Comparison of ENCODE assay signal across 9 cellular contexts in the genomic region with DNA sequence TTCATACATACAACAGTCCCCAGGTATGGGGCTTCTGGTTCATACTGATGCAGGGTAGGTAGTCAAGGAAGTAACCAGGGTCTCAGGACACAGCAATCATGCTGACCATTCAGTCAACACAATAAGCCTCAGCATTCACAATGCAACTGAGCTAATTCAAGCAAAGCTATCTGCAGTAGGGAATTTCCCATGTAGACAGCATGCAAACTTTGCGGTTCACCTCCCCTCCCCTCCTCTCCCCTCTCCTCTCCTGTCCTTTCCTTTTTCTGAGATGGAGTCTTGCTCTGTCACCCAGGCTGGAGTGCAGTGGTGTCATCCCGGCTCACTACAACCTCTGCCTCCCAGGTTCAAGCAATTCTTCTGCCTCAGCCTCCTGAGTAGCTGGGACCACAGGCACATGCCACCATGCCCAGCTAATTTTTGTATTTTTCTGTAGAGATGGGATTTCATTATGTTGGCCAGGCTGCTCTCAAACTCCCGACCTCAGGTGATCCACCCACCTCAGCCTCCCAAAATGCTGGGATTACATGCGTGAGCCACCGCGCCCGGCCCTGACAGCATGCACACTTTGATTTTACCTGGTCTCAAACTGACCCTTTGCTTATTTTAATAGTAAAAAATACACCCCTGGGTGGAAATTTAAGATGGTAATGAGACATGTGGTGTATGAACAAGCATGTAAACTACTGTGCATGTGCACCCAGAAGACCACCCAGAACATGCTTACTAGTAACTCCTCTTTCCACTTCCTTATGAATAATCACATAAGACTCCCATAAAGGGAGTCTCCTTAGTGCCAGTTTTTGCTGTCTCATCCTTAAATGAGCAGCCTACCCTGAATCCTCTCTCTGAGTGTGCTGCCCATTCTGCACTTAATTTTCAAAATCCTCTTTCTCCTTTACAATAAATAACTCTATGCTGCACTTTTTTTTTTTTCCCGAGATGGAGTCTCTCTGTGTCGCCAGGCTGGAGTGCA. TPM values are rescaled to one million over a fixed set of nuclear protein-coding genes. Genes with fewer than 3 reads are reported as not detected.
A peak's percentile ranks its signal among the peaks of the same experiment; 100 is the strongest.
DNase-seq lines count a peak whose midpoint lies in the region; ATAC-seq, FAIRE-seq and TF ChIP-seq lines count a peak whose summit lies in the region.
"Had no signal": no experiment of that assay in that cellular context is flagged by ENCODE, and none has a peak within 500 bp of the region (broad histone marks: within the 10 kb centered on the region; RNA-seq: fewer than 3 reads in every experiment).

No MANE protein-coding gene starts in this region.

- intact Hi-C loops in stomach (cut with DNase I; ENCODE audit: low total_unique reads) (no loop called here), PC-3 (cut with micrococcal nuclease) (no loop called here)

- no peak for FAIRE-seq in bronchial epithelial cell (lab: Jason Lieb, UNC)

- H3K9ac ChIP-seq in PC-3 (ENCODE audit: low read length), result no peak overlapping the region

- H3F3A ChIP-seq in PC-3 (ENCODE audit: low read length, unreplicated experiment), result no peaks in the 10 kb centered on the region

- POLR2A ChIA-PET in PC-3 (lab: Charles Lee; ENCODE audit: unreplicated experiment), result no interaction called here

- WGBS in stomach, 5 donors, result 73 to 77% (median 75%) methylated on average over 9 of the region's 9 CpGs

- no peaks in the 10 kb centered on the region for H3K9me2 ChIP-seq in PC-3 (replicated peaks; ENCODE audit: low read length)

- H3K9me3 ChIP-seq in stomach (no peaks in the 10 kb centered on the region), PC-3 (ENCODE audit: low read length) (no peaks in the 10 kb centered on the region)
- H3K9me3 ChIP-seq: ascending aorta had no signal

- TF ChIP-seq POLR2A in stomach (IDR thresholded peaks at IDR 0.05), result no peak

- BruUV-seq in PC-3 (replicated peaks; lab: Mats Ljungman, UMichigan), result no TSS peak

- H3K4me3 ChIP-seq in bronchial epithelial cell (ENCODE audit: low read depth, low read length) (no peak overlapping the region), stomach (no peak overlapping the region), PC-3 (ENCODE audit: low read length) (no peak overlapping the region)
- H3K4me3 ChIP-seq: ascending aorta had no signal

- TF ChIP-seq CTCF in bronchial epithelial cell (IDR thresholded peaks at IDR 0.05; ENCODE audit: insufficient read depth, low read length, severe bottlenecking), result no peak
- TF ChIP-seq CTCF in stomach (IDR thresholded peaks at IDR 0.05), result no peak
- TF ChIP-seq CTCF in PC-3 (conservative IDR thresholded peaks at IDR 0.05; ENCODE audit: low read depth, low read length), result no peak

- no peak for TF ChIP-seq EP300 in stomach (IDR thresholded peaks at IDR 0.05)

- H3K27me3 ChIP-seq in bronchial epithelial cell (ENCODE audit: control insufficient read depth, insufficient read depth, low read length) (no peaks in the 10 kb centered on the region), stomach (no peaks in the 10 kb centered on the region), PC-3 (ENCODE audit: low read length) (no peaks in the 10 kb centered on the region)
- H3K27me3 ChIP-seq: ascending aorta had no signal

- CTCF ChIA-PET in PC-3 (lab: Charles Lee), result no interaction called here

- H3K4me2 ChIP-seq in PC-3 (ENCODE audit: low read length), result no peak overlapping the region

- H3K4me1 ChIP-seq in stomach (peaks cover 0 to 21% (median 0%) of the 10 kb centered on the region in 4 donors), PC-3 (ENCODE audit: insufficient read depth, low read length) (no peaks in the 10 kb centered on the region)
- H3K4me1 ChIP-seq: ascending aorta had no signal

- H3K36me3 ChIP-seq in bronchial epithelial cell (ENCODE audit: control insufficient read depth, insufficient read depth, low read length) (no peaks in the 10 kb centered on the region), stomach (no peaks in the 10 kb centered on the region), PC-3 (ENCODE audit: low read depth, low read length) (no peaks in the 10 kb centered on the region)
- H3K36me3 ChIP-seq: ascending aorta had no signal

- DNase-seq in stimulated activated CD4-positive, alpha-beta T cell treated with anti-CD3 and anti-CD28 coated beads, Interleukin-15, amount 100 ng/mL, for 24 hours, result peak; percentile 41
- no peak for DNase-seq in stimulated activated CD4-positive, alpha-beta T cell treated with anti-CD3 and anti-CD28 coated beads, Interleukin-12 subunit alpha, Interleukin-12 subunit beta, amount 100 ng/mL, for 4 hours
- DNase-seq in bronchial epithelial cell (ENCODE audit: low read depth), result peak; percentile 17
- DNase-seq in stomach, result peak; percentile 24
- no peak for DNase-seq in PC-3
- no peak for DNase-seq in amygdala (lab: John Stamatoyannopoulos, UW)

- peak overlapping the region in 2 of 5 donors; percentile 12 to 31 for H3K27ac ChIP-seq in stomach
- H3K27ac ChIP-seq in PC-3 (ENCODE audit: low read length), result no peak overlapping the region
- H3K27ac ChIP-seq: ascending aorta had no signal

- H4K20me1 ChIP-seq in PC-3 (ENCODE audit: low read length), result no peaks in the 10 kb centered on the region

- H3K79me2 ChIP-seq in PC-3 (ENCODE audit: low read length), result no peaks in the 10 kb centered on the region

- peak; percentile 67 for ATAC-seq in HG03565 (IDR thresholded peaks at IDR 0.05; ENCODE audit: unreplicated experiment)
- ATAC-seq in PC-3, result no peak
- no peak for ATAC-seq in GM18873 (IDR thresholded peaks at IDR 0.05; ENCODE audit: low FRiP score, unreplicated experiment)

- H2AFZ ChIP-seq in PC-3 (ENCODE audit: low read length), result no peak overlapping the region

RNA-seq across cellular contexts. Expression of a gene that starts 9.3 kb away (rescaled TPM):
- 9.2 and 17.8 TPM in 2 replicates for total RNA-seq in bronchial epithelial cell
- 10 to 100 TPM in 1 of 5 donors, 1 to 10 TPM in 4; 1.8 to 18.7 (median 7.0) TPM for total RNA-seq in stomach
- 10 to 100 TPM; 11.5 to 15.0 (median 13.0) TPM for polyA plus RNA-seq in stomach
- total RNA-seq in PC-3 (2014; rRNA removed), result 10.4 and 10.7 TPM in 2 replicates

RNA-seq across cellular contexts. Expression of a gene that starts 39.8 kb away (rescaled TPM):
- 3.4 and 19.6 TPM in 2 replicates for total RNA-seq in bronchial epithelial cell
- 10 to 100 TPM in 1 of 5 donors, 1 to 10 TPM in 3, not detected in 1; 4.6 to 28.7 (median 8.4) TPM for total RNA-seq in stomach
- 10 to 100 TPM in 1 of 3 donors, 1 to 10 TPM in 2; 1.8 to 10.0 (median 6.1) TPM for polyA plus RNA-seq in stomach
- 0.86 and 2.5 TPM in 2 replicates for total RNA-seq in PC-3 (2014; rRNA removed)

RNA-seq across cellular contexts. Expression of a gene that starts 55.5 kb away (rescaled TPM):
- total RNA-seq in bronchial epithelial cell (4.7 and 6.7 TPM in 2 replicates), stomach (10 to 100 TPM in 4 of 5 donors, 1 to 10 TPM in 1; 6.4 to 40.3 (median 24.1) TPM), PC-3 (2014; rRNA removed) (9.3 and 11.3 TPM in 2 replicates)
- polyA plus RNA-seq in stomach, result 10 to 100 TPM in 1 of 3 donors, 1 to 10 TPM in 2; 5.9 to 13.3 (median 7.9) TPM

Comparison
In these comparisons a context has a peak if more than half of its experiments do, and no peak if none do; other contexts are left out.
1. DNase-seq: peak in stimulated activated CD4-positive, alpha-beta T cell treated with anti-CD3 and anti-CD28 coated beads, Interleukin-15, amount 100 ng/mL, for 24 hours (single experiment), bronchial epithelial cell (single experiment) and stomach (single experiment); none in stimulated activated CD4-positive, alpha-beta T cell treated with anti-CD3 and anti-CD28 coated beads, Interleukin-12 subunit alpha, Interleukin-12 subunit beta, amount 100 ng/mL, for 4 hours (single experiment), PC-3 (single experiment) and amygdala (0 of 56).